1 cellular context compared by ENCODE assay signal in the genomic region with DNA sequence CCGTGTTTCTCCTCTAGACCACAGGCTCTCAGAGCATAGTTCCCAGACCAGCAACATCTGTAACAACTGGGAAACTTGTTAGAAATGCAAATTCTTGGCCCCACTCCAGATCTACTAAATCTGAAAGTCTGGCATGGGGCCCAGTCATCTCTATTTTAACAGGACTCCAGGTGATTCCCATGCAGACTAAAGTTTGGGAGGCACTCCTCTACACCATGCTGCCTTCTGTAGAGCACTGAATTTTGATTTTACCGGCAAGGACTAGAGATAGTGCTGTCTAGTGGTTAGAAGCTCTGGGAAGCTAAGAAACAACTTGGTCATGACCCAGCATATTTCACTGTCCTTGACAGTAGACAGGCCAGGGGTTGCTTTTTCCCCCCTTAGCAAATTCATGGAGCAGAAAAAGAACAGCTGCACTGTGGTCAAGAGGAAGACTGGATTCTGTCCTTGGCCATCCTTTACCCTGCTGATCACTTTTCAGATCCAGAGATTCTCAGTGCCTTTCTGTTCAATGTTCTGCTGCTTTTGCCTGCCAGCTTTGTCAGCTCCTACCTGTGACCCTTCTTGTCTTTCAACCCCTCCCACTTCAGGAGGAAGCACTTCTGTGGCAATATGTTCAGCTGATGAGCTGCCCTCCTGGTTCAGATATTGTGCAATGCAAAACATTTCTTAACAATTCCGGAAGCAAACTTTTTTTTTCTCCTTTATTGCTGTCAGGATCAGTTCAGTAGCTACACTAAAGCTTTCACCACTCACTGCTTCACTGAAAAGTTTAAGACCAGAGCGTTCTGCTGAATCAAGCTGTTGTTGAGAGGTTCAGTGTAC.
TF ChIP-seq lines count a peak whose summit lies in the region.

No MANE protein-coding gene starts in this region.

TF ChIP-seq in HepG2, 621 proteins besides CTCF, POLR2A, EP300 and RAD21 (continued from another document and continues in another):
- TF ChIP-seq, protein P1, sequence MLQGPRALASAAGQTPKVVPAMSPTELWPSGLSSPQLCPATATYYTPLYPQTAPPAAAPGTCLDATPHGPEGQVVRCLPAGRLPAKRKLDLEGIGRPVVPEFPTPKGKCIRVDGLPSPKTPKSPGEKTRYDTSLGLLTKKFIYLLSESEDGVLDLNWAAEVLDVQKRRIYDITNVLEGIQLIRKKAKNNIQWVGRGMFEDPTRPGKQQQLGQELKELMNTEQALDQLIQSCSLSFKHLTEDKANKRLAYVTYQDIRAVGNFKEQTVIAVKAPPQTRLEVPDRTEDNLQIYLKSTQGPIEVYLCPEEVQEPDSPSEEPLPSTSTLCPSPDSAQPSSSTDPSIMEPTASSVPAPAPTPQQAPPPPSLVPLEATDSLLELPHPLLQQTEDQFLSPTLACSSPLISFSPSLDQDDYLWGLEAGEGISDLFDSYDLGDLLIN (CRISPR knock-in tag; IDR thresholded peaks at IDR 0.05; ENCODE audit: borderline replicate concordance), result no peak
- TF ChIP-seq FOXO1 (CRISPR knock-in tag; IDR thresholded peaks at IDR 0.05), result peak; percentile 80
- TF ChIP-seq JARID2 (CRISPR knock-in tag; IDR thresholded peaks at IDR 0.05; ENCODE audit: insufficient replicate concordance), result no peak
- TF ChIP-seq NR1H2 (CRISPR knock-in tag; IDR thresholded peaks at IDR 0.05; ENCODE audit: borderline replicate concordance, low read depth), result no peak
- TF ChIP-seq ZFAT (CRISPR knock-in tag; conservative IDR thresholded peaks at IDR 0.05), result no peak
- no peak for TF ChIP-seq SP4 (CRISPR knock-in tag; IDR thresholded peaks at IDR 0.05)
- TF ChIP-seq WIZ (CRISPR knock-in tag; IDR thresholded peaks at IDR 0.05), result no peak
- TF ChIP-seq ZNF292 (CRISPR knock-in tag; IDR thresholded peaks at IDR 0.05; ENCODE audit: borderline replicate concordance, low read depth), result peak; percentile 67; the same call in 1 of the 2 replicates
- TF ChIP-seq, protein P2, sequence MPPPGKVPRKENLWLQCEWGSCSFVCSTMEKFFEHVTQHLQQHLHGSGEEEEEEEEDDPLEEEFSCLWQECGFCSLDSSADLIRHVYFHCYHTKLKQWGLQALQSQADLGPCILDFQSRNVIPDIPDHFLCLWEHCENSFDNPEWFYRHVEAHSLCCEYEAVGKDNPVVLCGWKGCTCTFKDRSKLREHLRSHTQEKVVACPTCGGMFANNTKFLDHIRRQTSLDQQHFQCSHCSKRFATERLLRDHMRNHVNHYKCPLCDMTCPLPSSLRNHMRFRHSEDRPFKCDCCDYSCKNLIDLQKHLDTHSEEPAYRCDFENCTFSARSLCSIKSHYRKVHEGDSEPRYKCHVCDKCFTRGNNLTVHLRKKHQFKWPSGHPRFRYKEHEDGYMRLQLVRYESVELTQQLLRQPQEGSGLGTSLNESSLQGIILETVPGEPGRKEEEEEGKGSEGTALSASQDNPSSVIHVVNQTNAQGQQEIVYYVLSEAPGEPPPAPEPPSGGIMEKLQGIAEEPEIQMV (CRISPR knock-in tag; IDR thresholded peaks at IDR 0.05; ENCODE audit: low read depth), result no peak
- no peak for TF ChIP-seq ZNF589 (CRISPR knock-in tag; conservative IDR thresholded peaks at IDR 0.05)
- no peak for TF ChIP-seq ATF1 (CRISPR knock-in tag; IDR thresholded peaks at IDR 0.05)
- 0 out of 2 replicates have a peak, but pooled peaks have one; percentile 30 for TF ChIP-seq STAT5B (CRISPR knock-in tag; IDR thresholded peaks at IDR 0.05)
- TF ChIP-seq ZNF616 (CRISPR knock-in tag; IDR thresholded peaks at IDR 0.05; ENCODE audit: low read depth), result no peak
- TF ChIP-seq TRAFD1 (CRISPR knock-in tag; IDR thresholded peaks at IDR 0.05; ENCODE audit: borderline replicate concordance), result no peak
- TF ChIP-seq IRF2 (CRISPR knock-in tag; IDR thresholded peaks at IDR 0.05), result peak; percentile 36; the same call in 1 of the 2 replicates
- no peak for TF ChIP-seq ZNF121 (CRISPR knock-in tag; IDR thresholded peaks at IDR 0.05)
- TF ChIP-seq ARID4A (CRISPR knock-in tag; IDR thresholded peaks at IDR 0.05; ENCODE audit: borderline replicate concordance), result peak; percentile 52; the same call in 1 of the 2 replicates
- peak; percentile 99 for TF ChIP-seq ETV5 (CRISPR knock-in tag; IDR thresholded peaks at IDR 0.05; ENCODE audit: borderline replicate concordance)
- peak; percentile 32; the same call in 1 of the 2 replicates for TF ChIP-seq MIER3 (CRISPR knock-in tag; IDR thresholded peaks at IDR 0.05; ENCODE audit: borderline replicate concordance)
- peak; percentile 75; the same call in 1 of the 2 replicates for TF ChIP-seq TARDBP (CRISPR knock-in tag; IDR thresholded peaks at IDR 0.05)
- TF ChIP-seq SKIL (CRISPR knock-in tag; IDR thresholded peaks at IDR 0.05; ENCODE audit: borderline replicate concordance), result no peak
- no peak for TF ChIP-seq ZNF280B (CRISPR knock-in tag; IDR thresholded peaks at IDR 0.05; ENCODE audit: borderline replicate concordance)
- no peak for TF ChIP-seq IRF1 (CRISPR knock-in tag; IDR thresholded peaks at IDR 0.05; ENCODE audit: low read depth)
- TF ChIP-seq GABPB1 (CRISPR knock-in tag; IDR thresholded peaks at IDR 0.05), result peak; percentile 83
- TF ChIP-seq ZNF607 (CRISPR knock-in tag; IDR thresholded peaks at IDR 0.05; ENCODE audit: borderline replicate concordance), result 0 out of 2 replicates have a peak, but pooled peaks have one; percentile 28
- 0 out of 2 replicates have a peak, but pooled peaks have one; percentile 26 for TF ChIP-seq ZFY (CRISPR knock-in tag; IDR thresholded peaks at IDR 0.05)
- no peak for TF ChIP-seq NPAS2 (CRISPR knock-in tag; IDR thresholded peaks at IDR 0.05; ENCODE audit: borderline replicate concordance)
- no peak for TF ChIP-seq FOXA1 (IDR thresholded peaks at IDR 0.05)
- TF ChIP-seq FOXA1 (CRISPR knock-in tag; IDR thresholded peaks at IDR 0.05), result peak; percentile 31; the same call in 1 of the 2 replicates
- peak; percentile 43; the same call in 1 of the 2 replicates for TF ChIP-seq ZNF232 (CRISPR knock-in tag; IDR thresholded peaks at IDR 0.05; ENCODE audit: borderline replicate concordance)
- TF ChIP-seq SALL2 (CRISPR knock-in tag; IDR thresholded peaks at IDR 0.05), result no peak
- TF ChIP-seq, protein P3, sequence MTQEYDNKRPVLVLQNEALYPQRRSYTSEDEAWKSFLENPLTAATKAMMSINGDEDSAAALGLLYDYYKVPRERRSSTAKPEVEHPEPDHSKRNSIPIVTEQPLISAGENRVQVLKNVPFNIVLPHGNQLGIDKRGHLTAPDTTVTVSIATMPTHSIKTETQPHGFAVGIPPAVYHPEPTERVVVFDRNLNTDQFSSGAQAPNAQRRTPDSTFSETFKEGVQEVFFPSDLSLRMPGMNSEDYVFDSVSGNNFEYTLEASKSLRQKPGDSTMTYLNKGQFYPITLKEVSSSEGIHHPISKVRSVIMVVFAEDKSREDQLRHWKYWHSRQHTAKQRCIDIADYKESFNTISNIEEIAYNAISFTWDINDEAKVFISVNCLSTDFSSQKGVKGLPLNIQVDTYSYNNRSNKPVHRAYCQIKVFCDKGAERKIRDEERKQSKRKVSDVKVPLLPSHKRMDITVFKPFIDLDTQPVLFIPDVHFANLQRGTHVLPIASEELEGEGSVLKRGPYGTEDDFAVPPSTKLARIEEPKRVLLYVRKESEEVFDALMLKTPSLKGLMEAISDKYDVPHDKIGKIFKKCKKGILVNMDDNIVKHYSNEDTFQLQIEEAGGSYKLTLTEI (CRISPR knock-in tag; conservative IDR thresholded peaks at IDR 0.05), result no peak
- TF ChIP-seq, protein P4, sequence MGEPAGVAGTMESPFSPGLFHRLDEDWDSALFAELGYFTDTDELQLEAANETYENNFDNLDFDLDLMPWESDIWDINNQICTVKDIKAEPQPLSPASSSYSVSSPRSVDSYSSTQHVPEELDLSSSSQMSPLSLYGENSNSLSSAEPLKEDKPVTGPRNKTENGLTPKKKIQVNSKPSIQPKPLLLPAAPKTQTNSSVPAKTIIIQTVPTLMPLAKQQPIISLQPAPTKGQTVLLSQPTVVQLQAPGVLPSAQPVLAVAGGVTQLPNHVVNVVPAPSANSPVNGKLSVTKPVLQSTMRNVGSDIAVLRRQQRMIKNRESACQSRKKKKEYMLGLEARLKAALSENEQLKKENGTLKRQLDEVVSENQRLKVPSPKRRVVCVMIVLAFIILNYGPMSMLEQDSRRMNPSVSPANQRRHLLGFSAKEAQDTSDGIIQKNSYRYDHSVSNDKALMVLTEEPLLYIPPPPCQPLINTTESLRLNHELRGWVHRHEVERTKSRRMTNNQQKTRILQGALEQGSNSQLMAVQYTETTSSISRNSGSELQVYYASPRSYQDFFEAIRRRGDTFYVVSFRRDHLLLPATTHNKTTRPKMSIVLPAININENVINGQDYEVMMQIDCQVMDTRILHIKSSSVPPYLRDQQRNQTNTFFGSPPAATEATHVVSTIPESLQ (CRISPR knock-in tag; conservative IDR thresholded peaks at IDR 0.05), result no peak
- TF ChIP-seq ZNF577 (CRISPR knock-in tag; IDR thresholded peaks at IDR 0.05; ENCODE audit: borderline replicate concordance, low read depth), result no peak
- no peak for TF ChIP-seq ZNF558 (CRISPR knock-in tag; IDR thresholded peaks at IDR 0.05; ENCODE audit: borderline replicate concordance)
- TF ChIP-seq, protein P5, sequence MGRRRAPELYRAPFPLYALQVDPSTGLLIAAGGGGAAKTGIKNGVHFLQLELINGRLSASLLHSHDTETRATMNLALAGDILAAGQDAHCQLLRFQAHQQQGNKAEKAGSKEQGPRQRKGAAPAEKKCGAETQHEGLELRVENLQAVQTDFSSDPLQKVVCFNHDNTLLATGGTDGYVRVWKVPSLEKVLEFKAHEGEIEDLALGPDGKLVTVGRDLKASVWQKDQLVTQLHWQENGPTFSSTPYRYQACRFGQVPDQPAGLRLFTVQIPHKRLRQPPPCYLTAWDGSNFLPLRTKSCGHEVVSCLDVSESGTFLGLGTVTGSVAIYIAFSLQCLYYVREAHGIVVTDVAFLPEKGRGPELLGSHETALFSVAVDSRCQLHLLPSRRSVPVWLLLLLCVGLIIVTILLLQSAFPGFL (CRISPR knock-in tag; IDR thresholded peaks at IDR 0.05), result no peak
- no peak for TF ChIP-seq SMAD9 (CRISPR knock-in tag; IDR thresholded peaks at IDR 0.05)
- TF ChIP-seq MAF1 (CRISPR knock-in tag; IDR thresholded peaks at IDR 0.05; ENCODE audit: borderline replicate concordance), result peak; percentile 40; the same call in 1 of the 2 replicates
